Comparison of ENCODE assay signal across 8 cellular contexts in the genomic region with DNA sequence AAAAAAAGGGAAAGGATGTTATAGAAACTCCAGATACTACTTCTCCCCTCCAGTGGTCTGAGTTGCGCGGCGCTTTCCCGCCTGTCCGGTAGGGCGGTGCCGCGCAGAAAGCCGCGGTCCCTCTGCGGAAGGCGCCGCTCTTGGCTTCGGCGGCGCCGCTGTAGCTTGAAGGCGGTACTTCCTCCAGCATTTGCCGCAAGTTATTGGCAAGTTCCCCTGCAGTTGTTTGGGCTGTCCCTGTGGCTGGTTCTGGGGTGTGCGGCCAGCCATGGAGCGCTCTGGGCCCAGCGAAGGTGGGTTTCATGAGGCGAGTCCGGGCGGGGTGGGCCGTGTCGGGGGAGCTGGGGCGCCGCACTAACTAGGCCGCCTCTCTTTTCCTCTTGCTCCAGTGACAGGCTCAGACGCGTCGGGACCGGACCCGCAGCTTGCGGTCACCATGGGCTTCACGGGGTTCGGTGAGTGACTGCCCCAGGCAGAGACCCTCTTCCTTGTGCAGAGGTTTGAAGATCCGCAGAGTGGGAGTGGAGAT. TPM values are rescaled to one million over a fixed set of nuclear protein-coding genes. Genes with fewer than 3 reads are reported as not detected.
DNase-seq lines count a peak whose midpoint lies in the region; ATAC-seq and TF ChIP-seq lines count a peak whose summit lies in the region.
"Not testable (repeated sequence)": the region's sequence is repeated elsewhere in the genome, so short reads cannot be mapped to it uniquely, and the experiment has no call there.

A gene (plus strand): TSS at position 219 of the 529 bp plus-strand sequence. CDS start 50 bp downstream, at position 269.

- not testable (repeated sequence) for H3F3A ChIP-seq in GM23338 (replicated peaks; ENCODE audit: low read depth)

- peak within 1 kb of the TSS; percentile 66; the same call in 1 of the 2 replicates for H2AFZ ChIP-seq in GM23338

- H4K20me1 ChIP-seq in GM23338 (replicated peaks; ENCODE audit: insufficient read depth), result not testable (repeated sequence)

- not testable (repeated sequence) for H3K36me3 Mint-ChIP-seq in GM23338 (ENCODE audit: low read depth); stimulated activated naive CD8-positive, alpha-beta T cell treated with anti-CD3 and anti-CD28 coated beads, Interleukin-15, Interleukin-2, amounts not matched to agents 100 ng/mL and 50 ng/mL, for 24 hours (ENCODE audit: low read depth)
- H3K36me3 Mint-ChIP-seq in activated T-helper 17 cell treated with anti-CD3 and anti-CD28 coated beads, Interleukin-2, amount 50 U/mL, for 72 hours (ENCODE audit: low read depth), result peaks cover 42% of the 10 kb centered on the region
- H3K36me3 Mint-ChIP-seq in nephron (ENCODE audit: low read depth), result peaks cover 20% of the 10 kb centered on the region

- not testable (repeated sequence) for H3K79me2 ChIP-seq in GM23338 (replicated peaks; ENCODE audit: insufficient read depth)

- H3K27ac Mint-ChIP-seq in GM23338, result not testable (repeated sequence)
- H3K27ac Mint-ChIP-seq in activated T-helper 17 cell treated with anti-CD3 and anti-CD28 coated beads, Interleukin-2, amount 50 U/mL, for 72 hours, result peak within 1 kb of the TSS; percentile 87
- H3K27ac Mint-ChIP-seq in nephron, result peak within 1 kb of the TSS; percentile 19 to 63 (median 33)
- peak within 1 kb of the TSS; percentile 83 for H3K27ac Mint-ChIP-seq in stimulated activated naive CD8-positive, alpha-beta T cell treated with anti-CD3 and anti-CD28 coated beads, Interleukin-15, Interleukin-2, amounts not matched to agents 100 ng/mL and 50 ng/mL, for 24 hours

- DNase-seq in EL, result peak; percentile 90
- peak; percentile 93 for DNase-seq in GM23338 (ENCODE audit: low spot score)
- DNase-seq in LHCN-M2 (ENCODE audit: low read depth), result peak; percentile 87
- peak; percentile 66 for DNase-seq in RWPE1 (ENCODE audit: low spot score)
- peak; percentile 89 for DNase-seq in fibroblast of peridontal ligament (ENCODE audit: extremely low read depth)

- not testable (repeated sequence) for H3K27ac ChIP-seq in GM23338 (ENCODE audit: low read depth)
- H3K27ac ChIP-seq in RWPE1, result peak within 1 kb of the TSS; percentile 64

- peak; percentile 99 for ATAC-seq in GM23338
- ATAC-seq in activated T-helper 17 cell treated with anti-CD3 and anti-CD28 coated beads, Interleukin-2, amount 50 U/mL, for 72 hours (replicated peaks), result peak; percentile 98

- not testable (repeated sequence) for H3K9me2 ChIP-seq in GM23338 (ENCODE audit: insufficient read depth)

- TF ChIP-seq CTCF in GM23338 (conservative IDR thresholded peaks at IDR 0.05; ENCODE audit: low read depth in 2 of 2), result peak; percentile 45 to 81
- peak; percentile 68 for TF ChIP-seq CTCF in RWPE1 (conservative IDR thresholded peaks at IDR 0.05; ENCODE audit: low read depth)
- TF ChIP-seq CTCF in nephron (IDR thresholded peaks at IDR 0.05; ENCODE audit: unreplicated experiment in 3 of 3), result peak; percentile 57 to 59 (median 59)

- H3K9me3 Mint-ChIP-seq in GM23338; activated T-helper 17 cell treated with anti-CD3 and anti-CD28 coated beads, Interleukin-2, amount 50 U/mL, for 72 hours; nephron; stimulated activated naive CD8-positive, alpha-beta T cell treated with anti-CD3 and anti-CD28 coated beads, Interleukin-15, Interleukin-2, amounts not matched to agents 100 ng/mL and 50 ng/mL, for 24 hours: not testable (repeated sequence)

- H3K4me3 Mint-ChIP-seq in GM23338 (peak within 1 kb of the TSS; percentile 90), nephron (peak within 1 kb of the TSS; percentile 95 to 96 (median 95))
- peak within 1 kb of the TSS; percentile 97 for H3K4me3 Mint-ChIP-seq in activated T-helper 17 cell treated with anti-CD3 and anti-CD28 coated beads, Interleukin-2, amount 50 U/mL, for 72 hours
- peak within 1 kb of the TSS; percentile 98 for H3K4me3 Mint-ChIP-seq in stimulated activated naive CD8-positive, alpha-beta T cell treated with anti-CD3 and anti-CD28 coated beads, Interleukin-15, Interleukin-2, amounts not matched to agents 100 ng/mL and 50 ng/mL, for 24 hours

- not testable (repeated sequence) for H3K27me3 Mint-ChIP-seq in GM23338 (ENCODE audit: insufficient read depth, low read depth, poor library complexity); activated T-helper 17 cell treated with anti-CD3 and anti-CD28 coated beads, Interleukin-2, amount 50 U/mL, for 72 hours; nephron (ENCODE audit: low read depth); stimulated activated naive CD8-positive, alpha-beta T cell treated with anti-CD3 and anti-CD28 coated beads, Interleukin-15, Interleukin-2, amounts not matched to agents 100 ng/mL and 50 ng/mL, for 24 hours

- peak within 1 kb of the TSS; percentile 85 for H3K4me3 ChIP-seq in GM23338

- POLR2A ChIA-PET in RWPE1 (lab: Yijun Ruan, JAX; ENCODE audit: low non-redundant PET), result interaction anchor here (0.5 to 1.0 kb wide), 3 partner anchors 8 to 15 kb away, joined by 4 to 5 read pairs (median 4); a partner anchor contains a TSS

- H3K4me1 ChIP-seq in GM23338 (ENCODE audit: insufficient read depth), result not testable (repeated sequence)

- not testable (repeated sequence) for H3K27me3 ChIP-seq in GM23338 (ENCODE audit: insufficient read depth)

- CTCF ChIA-PET in RWPE1 (lab: Yijun Ruan, JAX), result interaction anchor here (0.6 to 1.0 kb wide), 6 partner anchors 9 to 603 kb away, joined by 3 to 6 read pairs (median 4); a partner anchor contains a TSS

- not testable (repeated sequence) for H3K36me3 ChIP-seq in GM23338 (ENCODE audit: insufficient read depth)

- peak within 1 kb of the TSS; percentile 82 for H3K4me2 ChIP-seq in GM23338

- H3K4me1 Mint-ChIP-seq in GM23338; activated T-helper 17 cell treated with anti-CD3 and anti-CD28 coated beads, Interleukin-2, amount 50 U/mL, for 72 hours; nephron: not testable (repeated sequence)
- peaks cover 19% of the 10 kb centered on the region for H3K4me1 Mint-ChIP-seq in stimulated activated naive CD8-positive, alpha-beta T cell treated with anti-CD3 and anti-CD28 coated beads, Interleukin-15, Interleukin-2, amounts not matched to agents 100 ng/mL and 50 ng/mL, for 24 hours (ENCODE audit: low read depth)

TF ChIP-seq in GM23338, 12 proteins besides CTCF, POLR2A, EP300 and RAD21:
- TF ChIP-seq CREB1 (CRISPR knock-in tag; IDR thresholded peaks at IDR 0.05; ENCODE audit: low read depth) (peak; percentile 62), POLR2AphosphoS5 (IDR thresholded peaks at IDR 0.05; ENCODE audit: low read depth) (peak; percentile 82)
- TF ChIP-seq, protein P1, sequence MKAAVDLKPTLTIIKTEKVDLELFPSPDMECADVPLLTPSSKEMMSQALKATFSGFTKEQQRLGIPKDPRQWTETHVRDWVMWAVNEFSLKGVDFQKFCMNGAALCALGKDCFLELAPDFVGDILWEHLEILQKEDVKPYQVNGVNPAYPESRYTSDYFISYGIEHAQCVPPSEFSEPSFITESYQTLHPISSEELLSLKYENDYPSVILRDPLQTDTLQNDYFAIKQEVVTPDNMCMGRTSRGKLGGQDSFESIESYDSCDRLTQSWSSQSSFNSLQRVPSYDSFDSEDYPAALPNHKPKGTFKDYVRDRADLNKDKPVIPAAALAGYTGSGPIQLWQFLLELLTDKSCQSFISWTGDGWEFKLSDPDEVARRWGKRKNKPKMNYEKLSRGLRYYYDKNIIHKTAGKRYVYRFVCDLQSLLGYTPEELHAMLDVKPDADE (IDR thresholded peaks at IDR 0.05), result peak; percentile 84

RNA-seq across cellular contexts. Expression of the gene that starts here (rescaled TPM):
- 28.5 and 34.9 TPM in 2 replicates for total RNA-seq in GM23338 (2014; rRNA removed; shearing (Covaris generic))
- 86.7 and 103 TPM in 2 replicates for polyA plus RNA-seq in GM23338 (2016; fragmentation: Nextera tagmentation; extraction: Ambion mirVana)
- 22.4 and 26.5 TPM in 2 replicates for total RNA-seq in LHCN-M2 (2014; rRNA removed)
- polyA plus RNA-seq in LHCN-M2 (2012), result 23.7 TPM
- 10 to 100 TPM; 20.2 to 39.4 TPM for total RNA-seq in activated T-helper 17 cell treated with anti-CD3 and anti-CD28 coated beads, Interleukin-2, amount 50 U/mL, for 72 hours
